ENCODE assay signal across 9 cellular contexts in genomic region chr20:62927128-62927705, GRCh38. TPM values are rescaled to one million over a fixed set of nuclear protein-coding genes. Genes with fewer than 3 reads are reported as not detected.
A peak's percentile ranks its signal among the peaks of the same experiment; 100 is the strongest.
DNase-seq lines count a peak whose midpoint lies in the region; ATAC-seq and TF ChIP-seq lines count a peak whose summit lies in the region.
"Had no signal": no experiment of that assay in that cellular context is flagged by ENCODE, and none has a peak within 500 bp of the region (broad histone marks: within the 10 kb centered on the region; RNA-seq: fewer than 3 reads in every experiment).

No MANE protein-coding gene starts in this region.

- ATAC-seq in naive thymus-derived CD8-positive, alpha-beta T cell = no peak
- ATAC-seq in GM21723 (IDR thresholded peaks at IDR 0.05; ENCODE audit: unreplicated experiment) = no peak
- no peak for ATAC-seq in GM21360 (IDR thresholded peaks at IDR 0.05; ENCODE audit: unreplicated experiment)

- peak overlapping the region; percentile 91 for H3K27ac ChIP-seq in KOPT-K1 (ENCODE audit: low read depth, low read length, poor library complexity, severe bottlenecking)
- peak overlapping the region; percentile 79 for H3K27ac ChIP-seq in cingulate gyrus (ENCODE audit: low read depth, low read length)

- H3K36me3 ChIP-seq in KOPT-K1 (ENCODE audit: insufficient read depth, low read length) = peaks cover 11% of the 10 kb centered on the region; the same call in 1 of the 2 replicates

- H3K4me3 ChIP-seq in AG09309 (ENCODE audit: control insufficient read depth, low read depth, low read length) = peak overlapping the region; percentile 65

- H3K4me3 Mint-ChIP-seq in naive thymus-derived CD8-positive, alpha-beta T cell = peak overlapping the region; percentile 91 to 98 (median 94)

- no peak for TF ChIP-seq CTCF in AG09309 (IDR thresholded peaks at IDR 0.05; ENCODE audit: control insufficient read depth, insufficient read depth, low read depth, low read length, missing control alignments)

- POLR2A ChIA-PET in naive thymus-derived CD8-positive, alpha-beta T cell (lab: Charles Lee) = interaction anchor here (0.8 to 6.3 kb wide), 14 partner anchors 10 to 725 kb away, joined by 3 to 111 read pairs (median 5); partner anchors contain the start of genes GID8, MRGBP, SLC17A9 and TCFL5

- no peaks in the 10 kb centered on the region for H3K27me3 Mint-ChIP-seq in naive thymus-derived CD8-positive, alpha-beta T cell

- no peaks in the 10 kb centered on the region for H3K9me3 ChIP-seq in KOPT-K1 (ENCODE audit: insufficient read depth, low read length, poor library complexity, severe bottlenecking)

- no peak for DNase-seq in AG09309 (ENCODE audit: low read depth)
- DNase-seq in naive thymus-derived CD8-positive, alpha-beta T cell = no peak
- no peak for DNase-seq in NCI-H524 (lab: John Stamatoyannopoulos, UW)
- no peak for DNase-seq in NCI-H526 treated with DMSO at 0.1 percent for 48 hours (lab: John Stamatoyannopoulos, UW)
- DNase-seq: NCI-H2081 treated with DMSO at 0.1 percent for 48 hours had no signal

- peak overlapping the region; percentile 78 to 97 (median 90) for H3K27ac Mint-ChIP-seq in naive thymus-derived CD8-positive, alpha-beta T cell

- peaks cover 38 to 82% (median 70%) of the 10 kb centered on the region in 4 donors for H3K4me1 Mint-ChIP-seq in naive thymus-derived CD8-positive, alpha-beta T cell

- H3K36me3 Mint-ChIP-seq in naive thymus-derived CD8-positive, alpha-beta T cell = no peaks in the 10 kb centered on the region

- no peaks in the 10 kb centered on the region for H3K9me3 Mint-ChIP-seq in naive thymus-derived CD8-positive, alpha-beta T cell

RNA-seq across cellular contexts. Expression of gene DIDO1, which starts 0.9 kb away (rescaled TPM):
- total RNA-seq in naive thymus-derived CD8-positive, alpha-beta T cell = 100 to 1,000 TPM; 125 to 132 TPM
- polyA plus RNA-seq in naive thymus-derived CD8-positive, alpha-beta T cell = 10 to 100 TPM; 26.8 to 45.8 (median 39.7) TPM

RNA-seq across cellular contexts. Expression of gene GID8, which starts 10.7 kb away (rescaled TPM):
- total RNA-seq in naive thymus-derived CD8-positive, alpha-beta T cell = 10 to 100 TPM; 57.7 to 61.2 TPM
- 10 to 100 TPM; 20.2 to 24.4 (median 21.1) TPM for polyA plus RNA-seq in naive thymus-derived CD8-positive, alpha-beta T cell

RNA-seq across cellular contexts. Expression of gene SLC17A9, which starts 25.3 kb away (rescaled TPM):
- 10 to 100 TPM; 11.3 TPM for total RNA-seq in naive thymus-derived CD8-positive, alpha-beta T cell
- 1 to 10 TPM; 1.2 to 2.0 (median 1.5) TPM for polyA plus RNA-seq in naive thymus-derived CD8-positive, alpha-beta T cell
